ENCODE assay signal across 8 cellular contexts in genomic region chr14:34462132-34462893, GRCh38. TPM values are rescaled to one million over a fixed set of nuclear protein-coding genes. Genes with fewer than 3 reads are reported as not detected.
DNase-seq lines count a peak whose midpoint lies in the region; ATAC-seq and TF ChIP-seq lines count a peak whose summit lies in the region.

A gene with protein sequence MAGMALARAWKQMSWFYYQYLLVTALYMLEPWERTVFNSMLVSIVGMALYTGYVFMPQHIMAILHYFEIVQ (minus strand): TSS chr14:34462240. CDS start chr14:34462207, 33 bp downstream.

- ATAC-seq in HG03432 (IDR thresholded peaks at IDR 0.05; ENCODE audit: unreplicated experiment), result peak; percentile 94

- TF ChIP-seq POLR2A in GM19193 (IDR thresholded peaks at IDR 0.05; ENCODE audit: extremely low read depth, insufficient read depth, insufficient read length), result peak; percentile 96

- DNase-seq in AML-193 (lab: John Stamatoyannopoulos, UW) (peak; percentile 69 to 72), NCI-H460 (ENCODE audit: extremely low read depth, low read depth) (peak; percentile 91), cerebellum (ENCODE audit: low spot score) (peak; percentile 96), kidney glomerular epithelial cell (lab: John Stamatoyannopoulos, UW) (peak; percentile 68)
- DNase-seq in activated CD4-positive, alpha-beta T cell treated with anti-CD3 and anti-CD28 coated beads for 24 hours (ENCODE audit: low read depth in 2 of 2), result peak; percentile 76 to 85
- peak; percentile 61 to 79 for DNase-seq in stimulated activated CD4-positive, alpha-beta T cell treated with anti-CD3 and anti-CD28 coated beads, Interleukin-1b, Interleukin-23, amount 100 ng/mL, for 1 hour (ENCODE audit: low read depth in 2 of 2)

RNA-seq across cellular contexts. Expression of the gene that starts here (rescaled TPM):
- 22.9 and 30.6 TPM in 2 replicates for total RNA-seq in NCI-H460 (2014; rRNA removed; shearing (Covaris generic))
- 41.8 and 44.8 TPM in 2 replicates for polyA plus RNA-seq in NCI-H460 (2014; cell fraction: nucleus; rRNA removed)
- total RNA-seq in cerebellum, result 12.0 TPM

Comparison
In these comparisons a context has a peak if more than half of its experiments do, and no peak if none do; other contexts are left out.
1. Peak in every context shown above with its lines: DNase-seq and ATAC-seq.